Comparison of ENCODE assay signal across 10 cellular contexts in the genomic region with DNA sequence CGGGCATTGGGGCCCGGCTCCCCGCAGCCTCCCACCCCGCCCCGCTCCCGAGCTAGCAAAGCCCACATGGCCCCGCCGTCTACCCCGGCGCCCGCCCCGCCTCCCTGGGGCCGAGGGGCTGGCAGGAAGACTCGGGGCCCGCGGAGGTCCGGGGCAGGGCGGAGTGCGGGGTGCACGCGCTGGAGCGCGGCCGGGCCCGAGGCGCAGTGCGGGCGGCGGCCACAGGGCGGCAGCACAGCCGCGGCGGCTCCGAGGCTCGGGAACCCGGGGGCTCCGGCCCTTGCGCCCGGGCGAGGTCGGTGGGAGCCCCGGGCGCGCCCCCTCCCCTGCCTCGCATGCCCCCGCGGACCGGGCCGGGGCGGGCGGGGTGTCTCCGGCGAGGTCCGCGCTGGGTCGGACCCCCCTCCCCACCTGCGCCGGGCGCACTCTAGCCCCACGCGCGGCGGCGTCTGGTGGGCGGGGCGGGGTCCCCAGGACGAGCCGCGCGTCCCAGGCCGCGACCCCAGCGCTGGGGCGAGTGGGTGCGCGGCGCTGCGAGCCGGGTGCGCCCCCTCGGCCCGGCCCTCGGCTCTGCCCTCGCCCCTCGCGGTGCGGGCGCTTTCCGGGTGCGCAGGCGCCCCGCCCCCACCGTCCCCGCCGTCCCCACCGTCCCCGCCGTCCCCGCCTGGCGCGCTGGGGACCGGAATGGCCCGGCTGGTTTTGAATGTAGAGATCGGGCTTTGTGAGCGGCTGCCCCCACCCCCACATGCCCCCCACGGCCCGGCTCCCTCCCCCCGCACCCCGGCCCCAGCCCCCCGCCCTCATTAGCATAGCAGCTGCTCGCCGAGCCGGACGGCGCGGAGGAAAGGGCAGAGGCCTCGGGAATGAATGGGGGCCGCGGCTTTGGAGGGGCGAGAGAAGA. TPM values are rescaled to one million over a fixed set of nuclear protein-coding genes. Genes with fewer than 3 reads are reported as not detected.
DNase-seq lines count a peak whose midpoint lies in the region; ATAC-seq and TF ChIP-seq lines count a peak whose summit lies in the region.
"Had no signal": no experiment of that assay in that cellular context is flagged by ENCODE, and none has a peak within 500 bp of the region (broad histone marks: within the 10 kb centered on the region; RNA-seq: fewer than 3 reads in every experiment).

No MANE protein-coding gene starts in this region.

- H3K4me3 Mint-ChIP-seq in CD4-positive, alpha-beta memory T cell: no peak overlapping the region
- peak overlapping the region in 1 of 3 donors; percentile 62 for H3K4me3 Mint-ChIP-seq in T-cell

- H3K36me3 Mint-ChIP-seq in CD4-positive, alpha-beta memory T cell: no peaks in the 10 kb centered on the region
- no peaks in the 10 kb centered on the region for H3K36me3 Mint-ChIP-seq in T-cell

- peaks cover 26% of the 10 kb centered on the region for H3K27me3 ChIP-seq in CD4-positive, alpha-beta memory T cell (ENCODE audit: insufficient read depth, low read length)
- no peaks in the 10 kb centered on the region for H3K27me3 ChIP-seq in HAP-1 (ENCODE audit: low read depth)
- H3K27me3 ChIP-seq in right lobe of liver: peaks cover 0 to 19% of the 10 kb centered on the region in 2 donors
- no peaks in the 10 kb centered on the region for H3K27me3 ChIP-seq in testis

- intact Hi-C loops in CD4-positive, alpha-beta memory T cell (cut with micrococcal nuclease): no loop called here
- intact Hi-C loops in right lobe of liver (cut with DNase I): loop anchor here in 1 of 2 donors (5.0 kb wide), 1 partner anchor 112 kb away; no protein-coding TSS in a partner anchor
- intact Hi-C loops in testis (cut with DNase I; ENCODE audit: low total_unique reads): no loop called here

- H3K4me3 ChIP-seq in CD4-positive, alpha-beta memory T cell (ENCODE audit: low read length in 2 of 2): no peak overlapping the region
- H3K4me3 ChIP-seq in HAP-1: peak overlapping the region; percentile 21
- H3K4me3 ChIP-seq in right lobe of liver: peak overlapping the region; percentile 14 to 39 (median 35)
- peak overlapping the region; percentile 37 to 45 for H3K4me3 ChIP-seq in testis

- H3K27ac ChIP-seq in CD4-positive, alpha-beta memory T cell (ENCODE audit: low read depth, low read length): no peak overlapping the region
- H3K27ac ChIP-seq in right lobe of liver (peak overlapping the region; percentile 50 to 90 (median 66)), testis (no peak overlapping the region)

- H3K27ac Mint-ChIP-seq in CD4-positive, alpha-beta memory T cell: no peak overlapping the region
- H3K27ac Mint-ChIP-seq in T-cell: no peak overlapping the region

- in situ Hi-C loops in HAP-1 (cut with MboI; ENCODE audit: low sequenced_read_pairs): no loop called here

- POLR2A ChIA-PET in CD4-positive, alpha-beta memory T cell (lab: Charles Lee; ENCODE audit: partially characterized antibody): no interaction called here
- POLR2A ChIA-PET in T-cell (lab: Charles Lee): no interaction called here

- no peaks in the 10 kb centered on the region for H3K36me3 ChIP-seq in CD4-positive, alpha-beta memory T cell (ENCODE audit: insufficient read depth, low read length)
- H3K36me3 ChIP-seq in HAP-1 (replicated peaks) (peaks cover 6% of the 10 kb centered on the region), right lobe of liver (no peaks in the 10 kb centered on the region), testis (ENCODE audit: low read depth, missing control alignments) (no peaks in the 10 kb centered on the region)

- no peaks in the 10 kb centered on the region for H3K9me3 ChIP-seq in CD4-positive, alpha-beta memory T cell (ENCODE audit: control insufficient read depth in 1 of 2, low read length in 2 of 2)
- H3K9me3 ChIP-seq in HAP-1 (no peaks in the 10 kb centered on the region), right lobe of liver (no peaks in the 10 kb centered on the region), testis (no peaks in the 10 kb centered on the region)

- WGBS in right lobe of liver (ENCODE audit: insufficient coverage, low coverage, low lambda C conversion rate, missing lambda C conversion rate): 2% methylated on average over 20 of the region's 120 CpGs
- WGBS in testis, 2 donors: 0 to 2% methylated on average over 4 to 52 of the region's 120 CpGs

- TF ChIP-seq POLR2A in right lobe of liver (IDR thresholded peaks at IDR 0.05) (no peak), testis (IDR thresholded peaks at IDR 0.05) (no peak)

- DNase-seq in CD4-positive, alpha-beta memory T cell: peak in 4 of 5 donors; percentile 40 to 49 (median 44)
- DNase-seq in HAP-1 (ENCODE audit: low spot score in 2 of 2) (peak in 1 of 2 experiments; percentile 71), T-cell (peak in 23 of 34 experiments; percentile 9 to 56 (median 36)), right lobe of liver (no peak), testis (no peak)
- DNase-seq in central memory CD4-positive, alpha-beta T cell: peak; percentile 32

- H3K27me3 Mint-ChIP-seq in CD4-positive, alpha-beta memory T cell: peaks cover 20 to 24% of the 10 kb centered on the region in 2 donors
- H3K27me3 Mint-ChIP-seq in T-cell: peaks cover 24 to 44% of the 10 kb centered on the region in 2 donors

- peak; percentile 35 to 84 (median 63) for TF ChIP-seq CTCF in right lobe of liver (IDR thresholded peaks at IDR 0.05)
- TF ChIP-seq CTCF in testis (IDR thresholded peaks at IDR 0.05): peak; percentile 46 to 90 (median 57)

- H3K9me3 Mint-ChIP-seq in CD4-positive, alpha-beta memory T cell: peaks cover 0 to 2% (median 0%) of the 10 kb centered on the region in 8 donors
- H3K9me3 Mint-ChIP-seq in T-cell: no peaks in the 10 kb centered on the region

- peaks cover under 1 to 4% (median 3%) of the 10 kb centered on the region in 4 donors for H3K4me1 Mint-ChIP-seq in CD4-positive, alpha-beta memory T cell
- H3K4me1 Mint-ChIP-seq in T-cell: peaks cover 7 to 16% (median 14%) of the 10 kb centered on the region in 3 donors

- peak; percentile 81 to 93 (median 83) for ATAC-seq in T-cell (replicated peaks in 1 of 4)
- peak; percentile 35 to 77 (median 54) for ATAC-seq in right lobe of liver
- no peak for ATAC-seq in GM21619 (IDR thresholded peaks at IDR 0.05; ENCODE audit: unreplicated experiment)
- ATAC-seq in HG03571 (IDR thresholded peaks at IDR 0.05; ENCODE audit: unreplicated experiment): no peak

- peaks cover 12% of the 10 kb centered on the region for H3K4me1 ChIP-seq in CD4-positive, alpha-beta memory T cell (ENCODE audit: insufficient read depth, low read length)
- H3K4me1 ChIP-seq in HAP-1 (peaks cover 11% of the 10 kb centered on the region), right lobe of liver (peaks cover 0 to 15% (median under 1%) of the 10 kb centered on the region in 4 donors), testis (peaks cover 13% of the 10 kb centered on the region)

- CTCF ChIA-PET in CD4-positive, alpha-beta memory T cell (lab: Charles Lee; ENCODE audit: partially characterized antibody): interaction anchor here (0.9 to 1.6 kb wide), 2 partner anchors 8 to 148 kb away, joined by 3 to 5 read pairs; no protein-coding TSS in a partner anchor
- CTCF ChIA-PET in T-cell (lab: Charles Lee): interaction anchor here in 1 of 2 donors (0.6 kb wide), 2 partner anchors 22 to 568 kb away, joined by 3 read pairs; no protein-coding TSS in a partner anchor

RNA-seq across cellular contexts. Expression of gene NRARP, which starts 6.5 kb away (rescaled TPM):
- under 1 TPM; 0.25 to 0.29 TPM for total RNA-seq in CD4-positive, alpha-beta memory T cell
- not detected for polyA plus RNA-seq in CD4-positive, alpha-beta memory T cell
- 1 to 10 TPM in 4 of 5 donors, under 1 TPM in 1; 0.55 to 2.7 (median 1.7) TPM for total RNA-seq in T-cell
- total RNA-seq in right lobe of liver: 1 to 10 TPM in 3 of 6 experiments, under 1 TPM in 3; 0.57 to 2.3 (median 0.98) TPM
- total RNA-seq in testis: 10 to 100 TPM; 14.4 to 40.6 TPM
- polyA plus RNA-seq in testis (ENCODE audit: insufficient read depth, low read depth, low replicate concordance): 5.2 TPM
- total RNA-seq: M059J had no signal

RNA-seq across cellular contexts. Expression of gene TOR4A, which starts 18.0 kb away (rescaled TPM):
- total RNA-seq in CD4-positive, alpha-beta memory T cell: 1 to 10 TPM; 2.1 TPM
- polyA plus RNA-seq in CD4-positive, alpha-beta memory T cell: under 1 TPM; 0.46 to 0.78 TPM
- total RNA-seq in T-cell (1 to 10 TPM; 2.2 to 5.6 (median 3.2) TPM), right lobe of liver (1 to 10 TPM; 2.2 to 4.9 (median 3.7) TPM), testis (1 to 10 TPM; 3.4 to 4.5 TPM)
- 2.1 TPM for polyA plus RNA-seq in testis (ENCODE audit: insufficient read depth, low read depth, low replicate concordance)

RNA-seq across cellular contexts. Expression of gene NELFB, which starts 40.4 kb away (rescaled TPM):
- 10 to 100 TPM; 44.3 to 44.9 TPM for total RNA-seq in CD4-positive, alpha-beta memory T cell
- polyA plus RNA-seq in CD4-positive, alpha-beta memory T cell: 10 to 100 TPM; 28.3 to 28.7 TPM
- total RNA-seq in T-cell (10 to 100 TPM; 36.1 to 62.2 (median 58.8) TPM), right lobe of liver (10 to 100 TPM; 15.6 to 21.6 (median 20.1) TPM), testis (10 to 100 TPM; 60.9 to 76.7 TPM)
- 55.0 TPM for polyA plus RNA-seq in testis (ENCODE audit: insufficient read depth, low read depth, low replicate concordance)

RNA-seq across cellular contexts. Expression of gene STPG3, which starts 44.5 kb away (rescaled TPM):
- not detected for total RNA-seq in CD4-positive, alpha-beta memory T cell
- not detected for polyA plus RNA-seq in CD4-positive, alpha-beta memory T cell
- total RNA-seq in T-cell (under 1 TPM in 1 of 5 donors, not detected in 4; 0.54 TPM), right lobe of liver (not detected), testis (10 to 100 TPM; 14.6 to 34.1 TPM)
- polyA plus RNA-seq in testis (ENCODE audit: insufficient read depth, low read depth, low replicate concordance): 58.9 TPM
- total RNA-seq: M059J, myocyte had no signal

RNA-seq across cellular contexts. Expression of gene TUBB4B, which starts 54.5 kb away (rescaled TPM):
- 100 to 1,000 TPM in 1 of 2 experiments, 10 to 100 TPM in 1; 99.8 to 103 TPM for total RNA-seq in CD4-positive, alpha-beta memory T cell
- 10 to 100 TPM; 53.1 to 64.1 TPM for polyA plus RNA-seq in CD4-positive, alpha-beta memory T cell
- total RNA-seq in T-cell (100 to 1,000 TPM in 2 of 5 donors, 10 to 100 TPM in 3; 50.6 to 118 (median 95.3) TPM), right lobe of liver (100 to 1,000 TPM in 5 of 6 experiments, 10 to 100 TPM in 1; 88.4 to 274 (median 124) TPM), testis (100 to 1,000 TPM; 856 to 940 TPM)
- 1,777 TPM for polyA plus RNA-seq in testis (ENCODE audit: insufficient read depth, low read depth, low replicate concordance)

Comparison
In these comparisons a context has a peak if more than half of its experiments do, and no peak if none do; other contexts are left out.
1. DNase-seq: peak in CD4-positive, alpha-beta memory T cell (4 of 5), T-cell (23 of 34) and central memory CD4-positive, alpha-beta T cell (single experiment); none in right lobe of liver (0 of 3) and testis (single experiment).
2. H3K27ac ChIP-seq: peak in right lobe of liver (3 of 3); none in CD4-positive, alpha-beta memory T cell (single experiment) and testis (0 of 2).
3. H3K4me3 ChIP-seq: peak in HAP-1 (single experiment), right lobe of liver (3 of 3) and testis (2 of 2); none in CD4-positive, alpha-beta memory T cell (0 of 2).
4. ATAC-seq: peak in T-cell (4 of 4) and right lobe of liver (4 of 4); none in GM21619 (single experiment) and HG03571 (single experiment).
5. RNA of gene NRARP, which starts 6.5 kb away (total RNA-seq): 14.4 to 40.6 TPM in testis; 0.55 to 2.7 TPM in T-cell, 0.57 to 2.3 TPM in right lobe of liver and 0.25 to 0.29 TPM in CD4-positive, alpha-beta memory T cell; every median in the first group is over 4 times any median in the second.